ENCODE assay signal across 16 cellular contexts in genomic region chr6:154386848-154387717, GRCh38. TPM values are rescaled to one million over a fixed set of nuclear protein-coding genes. Genes with fewer than 3 reads are reported as not detected.
A peak's percentile ranks its signal among the peaks of the same experiment; 100 is the strongest.
DNase-seq lines count a peak whose midpoint lies in the region; ATAC-seq and FAIRE-seq lines count a peak whose summit lies in the region.
"Had no signal": no experiment of that assay in that cellular context is flagged by ENCODE, and none has a peak within 500 bp of the region (broad histone marks: within the 10 kb centered on the region; RNA-seq: fewer than 3 reads in every experiment).

No MANE protein-coding gene starts in this region.

- DNase-seq in DMS53 (lab: John Stamatoyannopoulos, UW), result peak; percentile 54
- DNase-seq in DMS53 treated with DMSO at 0.1 percent for 48 hours (lab: John Stamatoyannopoulos, UW; ENCODE audit: unreplicated experiment), result no peak
- DNase-seq in SJSA1 (ENCODE audit: low read depth in 1 of 2, low spot score in 2 of 2), result peak in 1 of 2 experiments; percentile 82
- peak; percentile 97 for DNase-seq in fibroblast of peridontal ligament (ENCODE audit: extremely low read depth)
- peak; percentile 62 for DNase-seq in small intestine
- DNase-seq: effector memory CD4-positive, alpha-beta T cell; islet precursor cell; NCI-H2081 treated with DMSO at 0.1 percent for 48 hours; testis had no signal

- H3K4me3 ChIP-seq in SJSA1 (no peak overlapping the region), small intestine (ENCODE audit: low read depth in 1 of 2, low read length in 2 of 2) (no peak overlapping the region)
- H3K4me3 ChIP-seq: PC-9, testis had no signal

- ATAC-seq in HG03095 (IDR thresholded peaks at IDR 0.05; ENCODE audit: unreplicated experiment) (no peak), GM18858 (IDR thresholded peaks at IDR 0.05; ENCODE audit: unreplicated experiment) (no peak), GM18519 (IDR thresholded peaks at IDR 0.05; ENCODE audit: low FRiP score, unreplicated experiment) (no peak)
- ATAC-seq: activated CD4-positive, CD25-positive, alpha-beta regulatory T cell treated with anti-CD3 and anti-CD28 coated beads, Interleukin-2, amount 50 U/mL, for 24 hours had no signal

- peaks cover 19% of the 10 kb centered on the region for H3K4me1 ChIP-seq in SJSA1 (replicated peaks)
- H3K4me1 ChIP-seq in small intestine (ENCODE audit: control insufficient read depth in 2 of 2, insufficient read depth in 1 of 2, low read depth in 1 of 2, low read length in 1 of 2), result no peaks in the 10 kb centered on the region
- H3K4me1 ChIP-seq: testis had no signal

- no peaks in the 10 kb centered on the region for H3K27me3 ChIP-seq in SJSA1 (replicated peaks)
- H3K27me3 ChIP-seq in small intestine (ENCODE audit: control insufficient read depth in 2 of 2, insufficient read depth in 2 of 2, low read length in 2 of 2), result no peaks in the 10 kb centered on the region
- H3K27me3 ChIP-seq: testis had no signal

- FAIRE-seq in small intestine (lab: Jason Lieb, UNC), result peak; percentile 65
- FAIRE-seq: GM19239 had no signal

- H3K36me3 ChIP-seq in SJSA1, result no peaks in the 10 kb centered on the region
- H3K36me3 ChIP-seq in small intestine (ENCODE audit: control insufficient read depth in 2 of 2, insufficient read depth in 2 of 2, low read length in 2 of 2), result no peaks in the 10 kb centered on the region

- H3K27ac ChIP-seq in SJSA1 (peak overlapping the region; percentile 35), small intestine (ENCODE audit: low read depth in 1 of 2, low read length in 1 of 2) (no peak overlapping the region)
- H3K27ac ChIP-seq: 22Rv1, PC-9, testis had no signal

- H3K9me3 ChIP-seq in SJSA1 (replicated peaks) (peaks cover 5% of the 10 kb centered on the region), small intestine (ENCODE audit: control insufficient read depth, low read depth) (no peaks in the 10 kb centered on the region)
- H3K9me3 ChIP-seq: testis had no signal

- WGBS in small intestine, 3 donors, result 81 to 91% (median 87%) methylated on average over 5 of the region's 5 CpGs

RNA-seq across cellular contexts. Expression of gene IPCEF1, which starts 30.5 kb away (rescaled TPM):
- 0.11 and 0.63 TPM in 2 replicates for total RNA-seq in SJSA1 (2014; rRNA removed; shearing (Covaris generic))
- polyA plus RNA-seq in small intestine, result under 1 TPM; 0.45 to 0.81 (median 0.76) TPM
